Comparison of ENCODE assay signal across 2 cellular contexts in the genomic region with DNA sequence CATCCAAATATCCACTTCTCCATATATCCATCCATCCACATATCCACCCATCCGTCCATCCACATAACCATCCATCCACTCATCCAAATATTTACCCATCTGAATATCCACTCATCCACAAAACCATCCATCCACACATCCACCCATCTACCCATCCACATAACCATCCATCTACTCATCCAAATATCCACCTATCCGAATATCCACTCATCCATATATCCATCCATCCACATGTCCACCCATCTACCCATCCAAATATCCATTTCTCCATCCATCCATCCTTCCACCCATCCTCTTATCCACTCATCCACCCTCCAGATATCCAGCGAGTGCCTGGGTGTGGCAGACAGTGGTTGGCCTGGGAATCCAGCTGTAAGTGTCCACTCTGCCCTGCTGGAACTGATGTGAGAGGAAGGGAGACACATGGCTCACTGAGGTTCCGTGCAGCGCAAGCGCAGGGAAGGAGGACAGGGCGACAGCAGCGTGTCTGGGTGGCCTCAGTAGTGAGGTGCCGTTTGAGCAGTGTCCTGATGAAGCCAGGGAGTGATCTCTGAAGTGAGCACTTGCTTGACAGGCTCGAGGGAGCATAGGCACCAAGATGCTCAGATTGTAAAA.
TF ChIP-seq lines count a peak whose summit lies in the region.

No MANE protein-coding gene starts in this region.

TF ChIP-seq in HEK293, 187 proteins besides CTCF, POLR2A, EP300 and RAD21:
- TF ChIP-seq SP7 (tag by site-specific recombination; IDR thresholded peaks at IDR 0.05) (no peak), ZBTB17 (tag by site-specific recombination; IDR thresholded peaks at IDR 0.05) (0 out of 2 replicates have a peak, but pooled peaks have one; percentile 43), ZNF664 (tag by site-specific recombination; IDR thresholded peaks at IDR 0.05) (no peak), ZNF354C (tag by site-specific recombination; IDR thresholded peaks at IDR 0.05; ENCODE audit: borderline replicate concordance, low read depth) (no peak), ZNF121 (tag by site-specific recombination; IDR thresholded peaks at IDR 0.05) (no peak), ZNF670 (tag by site-specific recombination; IDR thresholded peaks at IDR 0.05; ENCODE audit: low read depth) (no peak), ZNF366 (tag by site-specific recombination; conservative IDR thresholded peaks at IDR 0.05) (peak; percentile 94), ZNF146 (tag by site-specific recombination; IDR thresholded peaks at IDR 0.05) (no peak)

TF ChIP-seq in H1, 55 proteins besides CTCF, POLR2A, EP300 and RAD21:
- TF ChIP-seq, protein P1, sequence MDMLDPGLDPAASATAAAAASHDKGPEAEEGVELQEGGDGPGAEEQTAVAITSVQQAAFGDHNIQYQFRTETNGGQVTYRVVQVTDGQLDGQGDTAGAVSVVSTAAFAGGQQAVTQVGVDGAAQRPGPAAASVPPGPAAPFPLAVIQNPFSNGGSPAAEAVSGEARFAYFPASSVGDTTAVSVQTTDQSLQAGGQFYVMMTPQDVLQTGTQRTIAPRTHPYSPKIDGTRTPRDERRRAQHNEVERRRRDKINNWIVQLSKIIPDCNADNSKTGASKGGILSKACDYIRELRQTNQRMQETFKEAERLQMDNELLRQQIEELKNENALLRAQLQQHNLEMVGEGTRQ (IDR thresholded peaks at IDR 0.05; ENCODE audit: low read length): no peak
- TF ChIP-seq BRCA1 (IDR thresholded peaks at IDR 0.05; ENCODE audit: low read depth, low read length): no peak
- TF ChIP-seq SP1 (IDR thresholded peaks at IDR 0.05; ENCODE audit: low read depth, low read length): no peak
- TF ChIP-seq SIRT6 (IDR thresholded peaks at IDR 0.05; ENCODE audit: low read length): no peak
- no peak for TF ChIP-seq SUZ12 (IDR thresholded peaks at IDR 0.05; ENCODE audit: low read length)
- TF ChIP-seq MAX (IDR thresholded peaks at IDR 0.05): no peak
- no peak for TF ChIP-seq SRF (IDR thresholded peaks at IDR 0.05; ENCODE audit: low read depth, low read length)
- no peak for TF ChIP-seq BCL11A (IDR thresholded peaks at IDR 0.05; ENCODE audit: low read depth in 2 of 2, low read length in 2 of 2)
- TF ChIP-seq RNF2 (IDR thresholded peaks at IDR 0.05; ENCODE audit: borderline replicate concordance, low read depth, low read length, missing control alignments, poor library complexity, severe bottlenecking): no peak
- no peak for TF ChIP-seq CBX8 (IDR thresholded peaks at IDR 0.05; ENCODE audit: borderline replicate concordance, low read depth, low read length)
- no peak for TF ChIP-seq CHD1 (IDR thresholded peaks at IDR 0.05; ENCODE audit: low read depth, low read length)
- TF ChIP-seq SAP30 (IDR thresholded peaks at IDR 0.05; ENCODE audit: insufficient read depth, insufficient replicate concordance, low read length): no peak
- no peak for TF ChIP-seq GTF2F1 (IDR thresholded peaks at IDR 0.05; ENCODE audit: borderline replicate concordance, low read depth, low read length)
- TF ChIP-seq, protein P2, sequence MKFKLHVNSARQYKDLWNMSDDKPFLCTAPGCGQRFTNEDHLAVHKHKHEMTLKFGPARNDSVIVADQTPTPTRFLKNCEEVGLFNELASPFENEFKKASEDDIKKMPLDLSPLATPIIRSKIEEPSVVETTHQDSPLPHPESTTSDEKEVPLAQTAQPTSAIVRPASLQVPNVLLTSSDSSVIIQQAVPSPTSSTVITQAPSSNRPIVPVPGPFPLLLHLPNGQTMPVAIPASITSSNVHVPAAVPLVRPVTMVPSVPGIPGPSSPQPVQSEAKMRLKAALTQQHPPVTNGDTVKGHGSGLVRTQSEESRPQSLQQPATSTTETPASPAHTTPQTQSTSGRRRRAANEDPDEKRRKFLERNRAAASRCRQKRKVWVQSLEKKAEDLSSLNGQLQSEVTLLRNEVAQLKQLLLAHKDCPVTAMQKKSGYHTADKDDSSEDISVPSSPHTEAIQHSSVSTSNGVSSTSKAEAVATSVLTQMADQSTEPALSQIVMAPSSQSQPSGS (IDR thresholded peaks at IDR 0.05; ENCODE audit: low read length): no peak
- no peak for TF ChIP-seq ZNF274 (IDR thresholded peaks at IDR 0.05; ENCODE audit: borderline replicate concordance, extremely low read depth, low read length)
- TF ChIP-seq CREB1 (IDR thresholded peaks at IDR 0.05): no peak
- TF ChIP-seq KDM4A (IDR thresholded peaks at IDR 0.05; ENCODE audit: low read depth, low read length, severe bottlenecking): no peak
- TF ChIP-seq NRF1 (IDR thresholded peaks at IDR 0.05; ENCODE audit: low read depth, low read length): no peak
- TF ChIP-seq TBP (IDR thresholded peaks at IDR 0.05; ENCODE audit: low read depth, low read length): no peak
TF ChIP-seq in H1: peak in this region for 0.
